27 cellular contexts compared by ENCODE assay signal in the genomic region with DNA sequence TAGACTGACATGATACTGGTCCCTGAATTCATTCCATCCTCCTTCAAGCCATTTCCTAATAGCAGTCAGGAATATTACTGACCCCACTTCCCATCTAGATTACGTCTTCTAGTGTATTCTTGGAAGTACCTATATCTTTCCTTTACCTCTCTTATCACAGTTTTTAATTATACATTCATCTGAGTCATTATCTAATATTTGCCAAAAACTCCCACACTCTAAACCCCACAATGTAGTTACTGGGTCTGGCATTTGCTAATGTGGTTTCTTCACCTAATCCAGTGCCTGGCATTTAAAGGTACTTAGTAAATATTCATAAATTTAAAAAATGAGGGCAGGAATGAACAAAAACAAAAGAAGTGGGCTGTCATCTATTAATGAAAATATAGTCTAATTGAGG.
"Had no signal": no experiment of that assay in that cellular context is flagged by ENCODE, and none has a peak within 500 bp of the region (broad histone marks: within the 10 kb centered on the region; RNA-seq: fewer than 3 reads in every experiment).

No MANE protein-coding gene starts in this region.

- ATAC-seq: left colon; left lung; lower lobe of right lung; natural killer cell; right lobe of liver; stimulated activated memory B cell treated with anti-CD40 and anti-IgM and Interleukin-4, amounts not matched to agents 10 μg/mL and 1 μg/mL and 100 μg/mL, for 72 hours; stimulated activated naive CD8-positive, alpha-beta T cell treated with anti-CD3 and anti-CD28 coated beads, Interleukin-15, amount 100 ng/mL, for 72 hours had no signal

- H3K36me3 ChIP-seq: left lung, lower lobe of right lung, neural progenitor cell, neutrophil, ovary, right atrium auricular region, right lobe of liver, tibial nerve, uterus had no signal

- H3K79me2 ChIP-seq: hepatocyte had no signal

- H3K9ac ChIP-seq: neural progenitor cell had no signal

- H3K4me1 ChIP-seq: left lung, lower lobe of right lung, neural progenitor cell, right atrium auricular region, right lobe of liver, tibial nerve, uterus had no signal

- DNase-seq: kidney; left colon; left lung; lower lobe of right lung; mesendoderm; naive B cell; natural killer cell; nephron progenitor cell; occipital lobe; ovary; right lobe of liver; stimulated activated CD4-positive, alpha-beta T cell treated with anti-CD3 and anti-CD28 coated beads, Interleukin-1b, Interleukin-23, amount 100 ng/mL, for 48 hours; stimulated activated CD4-positive, alpha-beta T cell treated with anti-CD3 and anti-CD28 coated beads, Interleukin-2, amount 100 ng/mL, for 48 hours; stimulated activated CD4-positive, alpha-beta T cell treated with anti-CD3 and anti-CD28 coated beads, Interleukin-4, amount 100 ng/mL, for 4 hours; stimulated activated CD8-positive, alpha-beta memory T cell treated with anti-CD3 and anti-CD28 coated beads, Interleukin-4, amount 100 ng/mL, for 48 hours; stimulated activated naive CD4-positive, alpha-beta T cell treated with Interleukin-2 at 50 U/mL for 16 hours; stimulated activated naive CD8-positive, alpha-beta T cell treated with anti-CD3 and anti-CD28 coated beads, Interleukin-15, amount 100 ng/mL, for 72 hours; substantia nigra; uterus had no signal

- H3K4me2 ChIP-seq: hepatocyte, neural progenitor cell, smooth muscle cell had no signal

- FAIRE-seq: islet of Langerhans, kidney had no signal

- H2AFZ ChIP-seq: hepatocyte, neural progenitor cell had no signal

- H3K27me3 ChIP-seq: hepatocyte, left lung, neural progenitor cell, neutrophil, ovary, right atrium auricular region, right lobe of liver, tibial nerve, uterus had no signal

- H3K9me3 ChIP-seq: left lung, lower lobe of right lung, neutrophil, ovary, right atrium auricular region, tibial nerve, uterus had no signal

- H3K4me3 ChIP-seq: hepatocyte, left lung, lower lobe of right lung, neural progenitor cell, ovary, right atrium auricular region, right lobe of liver, smooth muscle cell, tibial nerve, uterus had no signal

- H3K27ac ChIP-seq: hepatocyte, left lung, lower lobe of right lung, neural progenitor cell, neutrophil, ovary, right atrium auricular region, right lobe of liver, tibial nerve, uterus had no signal
